Comparison of ENCODE assay signal across 8 cellular contexts in genomic region chr4:127783026-127783769, GRCh38. TPM values are rescaled to one million over a fixed set of nuclear protein-coding genes. Genes with fewer than 3 reads are reported as not detected.
DNase-seq lines count a peak whose midpoint lies in the region; ATAC-seq and TF ChIP-seq lines count a peak whose summit lies in the region.

No MANE protein-coding gene starts in this region.

- H3K9me3 ChIP-seq in right lobe of liver: no peaks in the 10 kb centered on the region

- peak; percentile 70 for DNase-seq in Ammon's horn (ENCODE audit: low spot score)
- peak; percentile 37 for DNase-seq in SHP77 treated with DMSO at 0.1 percent for 48 hours (lab: John Stamatoyannopoulos, UW)
- DNase-seq in ecto neural progenitor cell (ENCODE audit: low spot score): peak; percentile 60
- peak; percentile 77 to 87 (median 84) for DNase-seq in right lobe of liver
- DNase-seq in stromal cell of bone marrow (ENCODE audit: low read depth): peak; percentile 71
- no peak for DNase-seq in mesenteric fat pad (ENCODE audit: low spot score)

- no peaks in the 10 kb centered on the region for H3K36me3 ChIP-seq in right lobe of liver

- ATAC-seq in GM18498 (IDR thresholded peaks at IDR 0.05; ENCODE audit: unreplicated experiment) (peak; percentile 11), HG03521 (IDR thresholded peaks at IDR 0.05; ENCODE audit: unreplicated experiment) (peak; percentile 4), right lobe of liver (peak; percentile 53 to 68 (median 66))

- intact Hi-C loops in right lobe of liver (cut with DNase I): no loop called here

- peaks cover 0 to 7% (median 0%) of the 10 kb centered on the region in 4 donors for H3K4me1 ChIP-seq in right lobe of liver

- H3K27me3 ChIP-seq in right lobe of liver: no peaks in the 10 kb centered on the region

- peak overlapping the region; percentile 59 to 65 (median 61) for H3K4me3 ChIP-seq in right lobe of liver

- H3K27ac ChIP-seq in right lobe of liver: peak overlapping the region; percentile 73 to 90 (median 75)

- WGBS in right lobe of liver (ENCODE audit: insufficient coverage, low coverage, low lambda C conversion rate, missing lambda C conversion rate): 12% methylated on average over 20 of the region's 25 CpGs

- no peak for TF ChIP-seq CTCF in right lobe of liver (IDR thresholded peaks at IDR 0.05)

- no peak for TF ChIP-seq POLR2A in right lobe of liver (IDR thresholded peaks at IDR 0.05)

RNA-seq across cellular contexts. Expression of gene HSPA4L, which starts 1.1 kb away (rescaled TPM):
- total RNA-seq in right lobe of liver (10 to 100 TPM in 4 of 6 experiments, 1 to 10 TPM in 2; 1.8 to 14.9 (median 13.0) TPM), mesenteric fat pad (3.2 TPM)

RNA-seq across cellular contexts. Expression of gene SLC25A31, which starts 53.0 kb away (rescaled TPM):
- total RNA-seq in right lobe of liver: not detected
- not detected for total RNA-seq in mesenteric fat pad

Comparison
In these comparisons a context has a peak if more than half of its experiments do, and no peak if none do; other contexts are left out.
1. ATAC-seq: peak in every context shown above with its lines; median percentile 66 in right lobe of liver; 11 in GM18498; 4 in HG03521.